In the genomic region with DNA sequence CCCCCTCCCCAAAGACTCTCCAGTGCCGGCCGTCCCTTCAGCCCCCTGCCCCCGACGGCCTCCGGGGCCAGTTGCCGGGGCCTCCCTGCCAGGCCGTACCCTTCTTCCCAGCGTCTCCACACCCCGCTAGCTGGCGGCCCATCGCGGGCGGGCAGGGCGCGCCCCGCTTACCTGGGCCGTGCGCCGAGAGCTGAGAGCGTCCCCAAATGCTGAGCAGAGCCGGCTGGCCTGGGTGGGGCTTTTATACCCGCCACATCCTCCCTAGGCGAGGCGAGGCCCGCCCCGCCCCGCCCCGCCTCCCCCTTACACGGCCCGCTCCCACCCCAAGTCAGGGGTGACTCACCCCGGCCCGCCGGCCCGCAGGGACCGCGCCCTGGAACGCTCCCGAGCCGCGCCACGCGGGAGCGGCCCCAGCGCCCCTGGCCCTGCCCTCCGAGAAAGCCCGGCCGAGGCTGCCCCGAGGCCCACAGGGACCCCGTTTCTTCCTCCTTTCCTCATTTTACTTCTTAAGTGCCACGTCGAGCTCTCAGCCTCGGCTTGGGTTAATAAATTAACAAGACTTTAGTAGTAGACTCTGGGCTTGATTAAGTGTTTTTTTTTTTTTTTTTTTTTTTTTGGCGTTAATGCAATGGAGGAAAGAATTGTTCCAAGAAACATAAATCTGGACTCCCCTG, we compare ENCODE assay signal across 8 cellular contexts. TPM values are rescaled to one million over a fixed set of nuclear protein-coding genes. Genes with fewer than 3 reads are reported as not detected.
A peak's percentile ranks its signal among the peaks of the same experiment; 100 is the strongest.
DNase-seq lines count a peak whose midpoint lies in the region; ATAC-seq and TF ChIP-seq lines count a peak whose summit lies in the region.

A gene (minus strand): TSS at position 215 of the 674 bp plus-strand sequence. CDS start 11,911 bp downstream, outside the sequence.

- no peaks in the 10 kb centered on the region for H3K9me3 ChIP-seq in lower lobe of right lung

- H3K36me3 ChIP-seq in lower lobe of right lung, result peaks cover 10% of the 10 kb centered on the region

- TF ChIP-seq CTCF in dorsolateral prefrontal cortex (IDR thresholded peaks at IDR 0.05 in 54 of 56, conservative IDR thresholded peaks at IDR 0.05 in 2 of 56; ENCODE audit: low read depth in 1 of 56, partially characterized antibody in 56 of 56) (no peak), lower lobe of right lung (IDR thresholded peaks at IDR 0.05) (no peak)

- peaks cover 0 to 25% (median 0%) of the 10 kb centered on the region in 45 donors for H3K27me3 ChIP-seq in dorsolateral prefrontal cortex
- no peaks in the 10 kb centered on the region for H3K27me3 ChIP-seq in lower lobe of right lung (ENCODE audit: low read depth)

- ATAC-seq in GM18511 (IDR thresholded peaks at IDR 0.05; ENCODE audit: unreplicated experiment), result peak; percentile 68
- ATAC-seq in HG02588 (IDR thresholded peaks at IDR 0.05; ENCODE audit: unreplicated experiment), result peak; percentile 72
- ATAC-seq in lower lobe of right lung, result peak; percentile 88 to 94

- H3K27ac ChIP-seq in dorsolateral prefrontal cortex, result peak within 1 kb of the TSS in 33 of 59 donors; percentile 6 to 89 (median 60)
- H3K27ac ChIP-seq in lower lobe of right lung, result peak within 1 kb of the TSS; percentile 95

- intact Hi-C loops in dorsolateral prefrontal cortex (cut with DNase I) (no loop called here), lower lobe of right lung (cut with DNase I) (no loop called here)

- H3K4me1 ChIP-seq in lower lobe of right lung, result peaks cover 39% of the 10 kb centered on the region

- peak; percentile 1 for DNase-seq in NCI-H146 treated with DMSO at 0.1 percent for 48 hours (lab: John Stamatoyannopoulos, UW; ENCODE audit: unreplicated experiment)
- DNase-seq in activated CD4-positive, alpha-beta T cell treated with anti-CD3 and anti-CD28 coated beads, Interleukin-2, amount 50 U/mL, for 24 hours (ENCODE audit: low read depth in 1 of 2, low spot score in 1 of 2), result peak; percentile 57 to 69
- DNase-seq in dorsolateral prefrontal cortex, result peak in 2 of 10 donors; percentile 14 to 51
- DNase-seq in lower lobe of right lung, result peak; percentile 92
- DNase-seq in stimulated activated CD8-positive, alpha-beta memory T cell treated with anti-CD3 and anti-CD28 coated beads, Interleukin-15, amount 100 ng/mL, for 1 hour (ENCODE audit: low read depth), result peak; percentile 68
- DNase-seq in DMS114 treated with DMSO at 0.1 percent for 48 hours (lab: John Stamatoyannopoulos, UW; ENCODE audit: unreplicated experiment), result no peak

- H3K4me3 ChIP-seq in dorsolateral prefrontal cortex (peak within 1 kb of the TSS; percentile 26 to 77 (median 62)), lower lobe of right lung (peak within 1 kb of the TSS; percentile 78)

RNA-seq across cellular contexts. Expression of the gene that starts here (rescaled TPM):
- total RNA-seq in dorsolateral prefrontal cortex (10 to 100 TPM; 10.1 to 90.4 (median 28.3) TPM), lower lobe of right lung (834 TPM)
